In genomic region chr2:147846382-147847081, GRCh38 we compare ENCODE assay signal across 8 cellular contexts. TPM values are rescaled to one million over a fixed set of nuclear protein-coding genes. Genes with fewer than 3 reads are reported as not detected.
DNase-seq lines count a peak whose midpoint lies in the region; ATAC-seq and TF ChIP-seq lines count a peak whose summit lies in the region.

No MANE protein-coding gene starts in this region.

- peaks cover 5% of the 10 kb centered on the region; the same call in 1 of the 2 replicates for H4K20me1 ChIP-seq in SK-N-SH (ENCODE audit: insufficient read depth)

- H3K9ac ChIP-seq in SK-N-SH, result peak overlapping the region; percentile 75; the same call in 1 of the 2 replicates

- DNase-seq in SK-N-SH (no peak), glomerular visceral epithelial cell (ENCODE audit: extremely low spot score) (peak; percentile 17), skeletal muscle cell (ENCODE audit: low read depth) (no peak), lower leg skin (ENCODE audit: low spot score in 2 of 2) (no peak), HCEC 1CT (no peak)

- H3F3A ChIP-seq in SK-N-SH (replicated peaks; ENCODE audit: insufficient read depth), result no peaks in the 10 kb centered on the region

- intact Hi-C loops in lower leg skin (cut with DNase I; ENCODE audit: low total_unique reads), result no loop called here

- POLR2A ChIA-PET in SK-N-SH (lab: Yijun Ruan, JAX), result no interaction called here

- no peak for TF ChIP-seq EP300 in SK-N-SH (IDR thresholded peaks at IDR 0.05; ENCODE audit: borderline replicate concordance in 1 of 2, low read depth in 1 of 2, low read length in 1 of 2)

- no peak for TF ChIP-seq POLR2A in lower leg skin (IDR thresholded peaks at IDR 0.05)

- no peak for TF ChIP-seq CTCF in SK-N-SH (IDR thresholded peaks at IDR 0.05)
- no peak for TF ChIP-seq CTCF in VCaP (conservative IDR thresholded peaks at IDR 0.05)
- no peak for TF ChIP-seq CTCF in lower leg skin (IDR thresholded peaks at IDR 0.05)

- no peaks in the 10 kb centered on the region for H3K36me3 ChIP-seq in SK-N-SH (replicated peaks in 1 of 2; ENCODE audit: control insufficient read depth in 1 of 2, insufficient read depth in 2 of 2, low read length in 1 of 2)

- WGBS in SK-N-SH (ENCODE audit: low lambda C conversion rate), result 39% methylated on average over 5 of the region's 5 CpGs
- WGBS in lower leg skin, 2 donors, result 9 to 16% methylated on average over 5 of the region's 5 CpGs

- H3K9me2 ChIP-seq in SK-N-SH, result no peaks in the 10 kb centered on the region

- H3K27ac ChIP-seq in SK-N-SH (ENCODE audit: low read depth in 2 of 2, low read length in 1 of 2) (no peak overlapping the region), VCaP (peak overlapping the region; percentile 94)

- no peak for ATAC-seq in SK-N-SH treated with all-trans-retinoic acid at 6 μM for 48 hours
- no peak for ATAC-seq in HG02938 (IDR thresholded peaks at IDR 0.05; ENCODE audit: unreplicated experiment)

- H3K4me3 ChIP-seq in SK-N-SH (ENCODE audit: low read depth in 2 of 2, low read length in 1 of 2) (peak overlapping the region; percentile 77 to 86), skeletal muscle cell (ENCODE audit: low read depth, low read length) (peak overlapping the region; percentile 75), lower leg skin (ENCODE audit: low read depth, poor library complexity, severe bottlenecking) (no peak overlapping the region)

- no peak for TF ChIP-seq RAD21 in SK-N-SH (IDR thresholded peaks at IDR 0.05; ENCODE audit: low read length)

- H3K9me3 ChIP-seq in SK-N-SH, result no peaks in the 10 kb centered on the region

- peaks cover 0 to 8% of the 10 kb centered on the region in 2 experiments; a peak in 2 of 4 replicates for H3K4me1 ChIP-seq in SK-N-SH (ENCODE audit: control insufficient read depth in 1 of 2, insufficient read depth in 2 of 2, low read depth in 1 of 2, low read length in 1 of 2)

- peaks cover 61% of the 10 kb centered on the region for H3K79me2 ChIP-seq in SK-N-SH (ENCODE audit: insufficient read depth)

- no peak overlapping the region; the same call in 1 of the 2 replicates for H2AFZ ChIP-seq in SK-N-SH (ENCODE audit: low read depth)

- CTCF ChIA-PET in SK-N-SH (lab: Yijun Ruan, JAX), result interaction anchor here (0.6 to 1.5 kb wide), 2 partner anchors 64 to 764 kb away, joined by 3 to 8 read pairs; no protein-coding TSS in a partner anchor

- peak overlapping the region; percentile 78 for H3K4me2 ChIP-seq in SK-N-SH

- no peaks in the 10 kb centered on the region for H3K27me3 ChIP-seq in SK-N-SH (ENCODE audit: insufficient read depth)

TF ChIP-seq in SK-N-SH, 30 proteins besides CTCF, POLR2A, EP300 and RAD21:
- TF ChIP-seq TAF1 (IDR thresholded peaks at IDR 0.05; ENCODE audit: borderline replicate concordance, low read depth, low read length), result no peak
- no peak for TF ChIP-seq SIN3A (IDR thresholded peaks at IDR 0.05; ENCODE audit: borderline replicate concordance, low read depth, low read length)
- TF ChIP-seq FOXJ3 (CRISPR knock-in tag; IDR thresholded peaks at IDR 0.05), result no peak
- no peak for TF ChIP-seq MEF2A (IDR thresholded peaks at IDR 0.05; ENCODE audit: borderline replicate concordance, low read depth)
- TF ChIP-seq, protein P1, sequence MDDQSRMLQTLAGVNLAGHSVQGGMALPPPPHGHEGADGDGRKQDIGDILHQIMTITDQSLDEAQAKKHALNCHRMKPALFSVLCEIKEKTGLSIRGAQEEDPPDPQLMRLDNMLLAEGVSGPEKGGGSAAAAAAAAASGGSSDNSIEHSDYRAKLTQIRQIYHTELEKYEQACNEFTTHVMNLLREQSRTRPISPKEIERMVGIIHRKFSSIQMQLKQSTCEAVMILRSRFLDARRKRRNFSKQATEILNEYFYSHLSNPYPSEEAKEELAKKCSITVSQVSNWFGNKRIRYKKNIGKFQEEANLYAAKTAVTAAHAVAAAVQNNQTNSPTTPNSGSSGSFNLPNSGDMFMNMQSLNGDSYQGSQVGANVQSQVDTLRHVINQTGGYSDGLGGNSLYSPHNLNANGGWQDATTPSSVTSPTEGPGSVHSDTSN (IDR thresholded peaks at IDR 0.05), result no peak
- TF ChIP-seq RCOR1 (IDR thresholded peaks at IDR 0.05; ENCODE audit: low read length), result no peak
- TF ChIP-seq NFIC (IDR thresholded peaks at IDR 0.05; ENCODE audit: borderline replicate concordance), result no peak
- no peak for TF ChIP-seq JUND (IDR thresholded peaks at IDR 0.05)
- TF ChIP-seq POLR2AphosphoS5 (IDR thresholded peaks at IDR 0.05; ENCODE audit: low read depth, low read length), result no peak
- no peak for TF ChIP-seq FOXM1 (IDR thresholded peaks at IDR 0.05; ENCODE audit: low read depth)
- no peak for TF ChIP-seq NRF1 (IDR thresholded peaks at IDR 0.05; ENCODE audit: low read depth, low read length)
- TF ChIP-seq YY1 (IDR thresholded peaks at IDR 0.05; ENCODE audit: low read depth), result no peak
- TF ChIP-seq GATA2 (CRISPR knock-in tag; IDR thresholded peaks at IDR 0.05), result no peak
- TF ChIP-seq TEAD4 (IDR thresholded peaks at IDR 0.05; ENCODE audit: borderline replicate concordance, insufficient read depth), result no peak
- no peak for TF ChIP-seq MXI1 (IDR thresholded peaks at IDR 0.05; ENCODE audit: low read depth, low read length)

TF ChIP-seq in SK-N-SH treated with all-trans-retinoic acid at 6 μM for 48 hours, 23 proteins besides CTCF, POLR2A, EP300 and RAD21 (continues in another document):
- no peak for TF ChIP-seq POU6F1 (CRISPR knock-in tag; IDR thresholded peaks at IDR 0.05; ENCODE audit: borderline replicate concordance, low read depth)
- no peak for TF ChIP-seq ZNF70 (CRISPR knock-in tag; IDR thresholded peaks at IDR 0.05)
- no peak for TF ChIP-seq ARNTL (CRISPR knock-in tag; IDR thresholded peaks at IDR 0.05; ENCODE audit: borderline replicate concordance, low read depth)
- TF ChIP-seq GLIS3 (CRISPR knock-in tag; IDR thresholded peaks at IDR 0.05), result no peak
- TF ChIP-seq, protein P2, sequence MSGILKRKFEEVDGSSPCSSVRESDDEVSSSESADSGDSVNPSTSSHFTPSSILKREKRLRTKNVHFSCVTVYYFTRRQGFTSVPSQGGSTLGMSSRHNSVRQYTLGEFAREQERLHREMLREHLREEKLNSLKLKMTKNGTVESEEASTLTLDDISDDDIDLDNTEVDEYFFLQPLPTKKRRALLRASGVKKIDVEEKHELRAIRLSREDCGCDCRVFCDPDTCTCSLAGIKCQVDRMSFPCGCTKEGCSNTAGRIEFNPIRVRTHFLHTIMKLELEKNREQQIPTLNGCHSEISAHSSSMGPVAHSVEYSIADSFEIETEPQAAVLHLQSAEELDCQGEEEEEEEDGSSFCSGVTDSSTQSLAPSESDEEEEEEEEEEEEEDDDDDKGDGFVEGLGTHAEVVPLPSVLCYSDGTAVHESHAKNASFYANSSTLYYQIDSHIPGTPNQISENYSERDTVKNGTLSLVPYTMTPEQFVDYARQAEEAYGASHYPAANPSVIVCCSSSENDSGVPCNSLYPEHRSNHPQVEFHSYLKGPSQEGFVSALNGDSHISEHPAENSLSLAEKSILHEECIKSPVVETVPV (CRISPR knock-in tag; IDR thresholded peaks at IDR 0.05), result no peak
- no peak for TF ChIP-seq CREB5 (CRISPR knock-in tag; IDR thresholded peaks at IDR 0.05; ENCODE audit: low read depth)
- TF ChIP-seq TCF4 (CRISPR knock-in tag; IDR thresholded peaks at IDR 0.05; ENCODE audit: borderline replicate concordance), result no peak
- no peak for TF ChIP-seq ZFP3 (CRISPR knock-in tag; IDR thresholded peaks at IDR 0.05)
- no peak for TF ChIP-seq BACH2 (CRISPR knock-in tag; IDR thresholded peaks at IDR 0.05; ENCODE audit: borderline replicate concordance)
- TF ChIP-seq RARB (CRISPR knock-in tag; IDR thresholded peaks at IDR 0.05), result no peak

RNA-seq across cellular contexts. Expression of gene ACVR2A, which starts 1.7 kb away (rescaled TPM):
- 1.6 and 2.6 TPM in 2 replicates for polyA plus RNA-seq in SK-N-SH (2012; rRNA removed)
- 1.7 and 2.2 TPM in 2 replicates for polyA plus RNA-seq in SK-N-SH (2012; cell fraction: cytosol; rRNA removed)
- 4.0 and 8.9 TPM in 2 replicates for polyA plus RNA-seq in SK-N-SH (2012; cell fraction: nucleus; rRNA removed)
- 10 to 100 TPM; 44.4 to 75.4 (median 62.0) TPM for total RNA-seq in lower leg skin
